In genomic region chr4:7892212-7893019, GRCh38 we compare ENCODE assay signal across 11 cellular contexts. TPM values are rescaled to one million over a fixed set of nuclear protein-coding genes. Genes with fewer than 3 reads are reported as not detected.
A peak's percentile ranks its signal among the peaks of the same experiment; 100 is the strongest.
DNase-seq lines count a peak whose midpoint lies in the region; ATAC-seq and TF ChIP-seq lines count a peak whose summit lies in the region.
"Had no signal": no experiment of that assay in that cellular context is flagged by ENCODE, and none has a peak within 500 bp of the region (broad histone marks: within the 10 kb centered on the region; RNA-seq: fewer than 3 reads in every experiment).

No MANE protein-coding gene starts in this region.

- no peaks in the 10 kb centered on the region for H3K27me3 Mint-ChIP-seq in activated CD4-positive, alpha-beta T cell treated with anti-CD3 and anti-CD28 coated beads, Interleukin-2, amount 10 ng/mL, durations not matched to agents 24 days and 14 days

- H3K36me3 ChIP-seq in RWPE2 (ENCODE audit: low read depth) = 0 out of 2 replicates have a peak, but pooled peaks cover 3% of the 10 kb centered on the region

- DNase-seq in ELR (ENCODE audit: low read depth) (peak; percentile 90), RWPE2 (ENCODE audit: low spot score) (no peak), fibroblast of the conjunctiva (ENCODE audit: low read depth) (peak; percentile 43), sciatic nerve (ENCODE audit: low spot score) (no peak), T-helper 9 cell (no peak), SIG-M5 treated with dmso at 0.1 percent for 504 hours (lab: John Stamatoyannopoulos, UW; ENCODE audit: unreplicated experiment) (no peak)
- no peak for DNase-seq in activated CD4-positive, alpha-beta T cell treated with anti-CD3 and anti-CD28 coated beads, Interleukin-2, amount 10 ng/mL, durations not matched to agents 24 days and 14 days
- DNase-seq: activated CD4-positive, CD25-positive, alpha-beta regulatory T cell treated with anti-CD3 and anti-CD28 coated beads, Interleukin-2, amount 50 U/mL, for 72 hours; activated naive CD8-positive, alpha-beta T cell treated with anti-CD3 and anti-CD28 coated beads, Interleukin-2, amount 10 ng/mL, durations not matched to agents 7 days and 5 days; GF-D8 had no signal

- peaks cover 5% of the 10 kb centered on the region for H3K36me3 Mint-ChIP-seq in activated CD4-positive, alpha-beta T cell treated with anti-CD3 and anti-CD28 coated beads, Interleukin-2, amount 10 ng/mL, durations not matched to agents 24 days and 14 days (ENCODE audit: low read depth)

- H3K9me3 Mint-ChIP-seq in activated CD4-positive, alpha-beta T cell treated with anti-CD3 and anti-CD28 coated beads, Interleukin-2, amount 10 ng/mL, durations not matched to agents 24 days and 14 days = peaks cover 6% of the 10 kb centered on the region

- peaks cover 5% of the 10 kb centered on the region for H3K9me3 ChIP-seq in RWPE2 (ENCODE audit: severe bottlenecking)

- no peak overlapping the region for H3K4me3 Mint-ChIP-seq in activated CD4-positive, alpha-beta T cell treated with anti-CD3 and anti-CD28 coated beads, Interleukin-2, amount 10 ng/mL, durations not matched to agents 24 days and 14 days
- H3K4me3 Mint-ChIP-seq: activated naive CD8-positive, alpha-beta T cell treated with anti-CD3 and anti-CD28 coated beads, Interleukin-2, amount 10 ng/mL, durations not matched to agents 7 days and 5 days had no signal

- H3K4me1 Mint-ChIP-seq in activated CD4-positive, alpha-beta T cell treated with anti-CD3 and anti-CD28 coated beads, Interleukin-2, amount 10 ng/mL, durations not matched to agents 24 days and 14 days = peaks cover 9% of the 10 kb centered on the region

- no peak for TF ChIP-seq CTCF in RWPE2 (IDR thresholded peaks at IDR 0.05; ENCODE audit: poor library complexity, severe bottlenecking)

- no peak overlapping the region for H3K4me3 ChIP-seq in RWPE2 (ENCODE audit: severe bottlenecking)

- intact Hi-C loops in sciatic nerve (cut with DNase I) = no loop called here
- intact Hi-C loops in activated CD4-positive, alpha-beta T cell treated with anti-CD3 and anti-CD28 coated beads, Interleukin-2, amount 10 ng/mL, durations not matched to agents 24 days and 14 days (cut with micrococcal nuclease) = no loop called here

- H3K27ac Mint-ChIP-seq in activated CD4-positive, alpha-beta T cell treated with anti-CD3 and anti-CD28 coated beads, Interleukin-2, amount 10 ng/mL, durations not matched to agents 24 days and 14 days = no peak overlapping the region
- H3K27ac Mint-ChIP-seq: activated naive CD8-positive, alpha-beta T cell treated with anti-CD3 and anti-CD28 coated beads, Interleukin-2, amount 10 ng/mL, durations not matched to agents 7 days and 5 days had no signal

- peaks cover 54% of the 10 kb centered on the region for H3K4me1 ChIP-seq in RWPE2 (ENCODE audit: insufficient read depth, poor library complexity, severe bottlenecking)

- H3K27me3 ChIP-seq in RWPE2 (ENCODE audit: insufficient read depth, poor library complexity, severe bottlenecking) = no peaks in the 10 kb centered on the region

- peak overlapping the region; percentile 86 for H3K27ac ChIP-seq in RWPE2 (ENCODE audit: poor library complexity, severe bottlenecking)

- no peak for ATAC-seq in RWPE2 (ENCODE audit: low read depth)
- peak; percentile 66 for ATAC-seq in sciatic nerve
- no peak for ATAC-seq in HG03159 (IDR thresholded peaks at IDR 0.05; ENCODE audit: unreplicated experiment)

RNA-seq across cellular contexts. Expression of gene AFAP1, which starts 47.2 kb away (rescaled TPM):
- total RNA-seq in sciatic nerve = 64.5 TPM
- 37.6 and 40.8 TPM in 2 replicates for total RNA-seq in activated CD4-positive, alpha-beta T cell treated with anti-CD3 and anti-CD28 coated beads, Interleukin-2, amount 10 ng/mL, durations not matched to agents 24 days and 14 days

Comparison
In these comparisons a context has a peak if more than half of its experiments do, and no peak if none do; other contexts are left out.
1. DNase-seq: peak in ELR (single experiment) and fibroblast of the conjunctiva (single experiment); none in RWPE2 (single experiment), sciatic nerve (single experiment), T-helper 9 cell (single experiment), activated CD4-positive, alpha-beta T cell treated with anti-CD3 and anti-CD28 coated beads, Interleukin-2, amount 10 ng/mL, durations not matched to agents 24 days and 14 days (single experiment) and SIG-M5 treated with dmso at 0.1 percent for 504 hours (single experiment).